Comparison of ENCODE assay signal across 9 cellular contexts in genomic region chr2:196200557-196200956, GRCh38. TPM values are rescaled to one million over a fixed set of nuclear protein-coding genes. Genes with fewer than 3 reads are reported as not detected.
DNase-seq lines count a peak whose midpoint lies in the region; ATAC-seq, FAIRE-seq and TF ChIP-seq lines count a peak whose summit lies in the region.
"Had no signal": no experiment of that assay in that cellular context is flagged by ENCODE, and none has a peak within 500 bp of the region (broad histone marks: within the 10 kb centered on the region; RNA-seq: fewer than 3 reads in every experiment).

No MANE protein-coding gene starts in this region.

- TF ChIP-seq CTCF in GM13977 (IDR thresholded peaks at IDR 0.05; ENCODE audit: extremely low read depth, insufficient read depth, missing control alignments), result no peak
- no peak for TF ChIP-seq CTCF in kidney (IDR thresholded peaks at IDR 0.05; ENCODE audit: borderline replicate concordance, extremely low read depth, insufficient read depth)
- TF ChIP-seq CTCF in testis (IDR thresholded peaks at IDR 0.05), result no peak

- no peak overlapping the region for H3K9ac ChIP-seq in kidney (ENCODE audit: low read length in 2 of 2)

- in situ Hi-C loops in GM13977 (cut with MboI; ENCODE audit: low pct_unique_long_range_greater_than_20kb, low sequenced_read_pairs, unreplicated experiment), result no loop called here

- 88 to 98% methylated on average over 2 of the region's 2 CpGs for WGBS in testis, 2 donors

- peak; percentile 47 for DNase-seq in GM13977 (ENCODE audit: low spot score)
- peak; percentile 28 for DNase-seq in activated naive CD4-positive, alpha-beta T cell treated with anti-CD3 and anti-CD28 coated beads, Interleukin-2, amount 50 U/mL, for 16 hours
- DNase-seq in hippocampal formation (lab: John Stamatoyannopoulos, UW), result no peak
- no peak for DNase-seq in substantia nigra (lab: John Stamatoyannopoulos, UW)
- no peak for DNase-seq in kidney
- DNase-seq in testis, result no peak

- H3K36me3 ChIP-seq in kidney (ENCODE audit: control insufficient read depth in 1 of 2, insufficient read depth in 2 of 2, low read length in 2 of 2) (no peaks in the 10 kb centered on the region), testis (ENCODE audit: low read depth, missing control alignments) (no peaks in the 10 kb centered on the region)

- no peaks in the 10 kb centered on the region for H3K9me3 ChIP-seq in kidney (ENCODE audit: control insufficient read depth in 1 of 2, low read length in 2 of 2)
- no peaks in the 10 kb centered on the region for H3K9me3 ChIP-seq in testis

- H3K27ac ChIP-seq in substantia nigra (ENCODE audit: low read depth, low read length, poor library complexity, severe bottlenecking) (no peak overlapping the region), kidney (ENCODE audit: low read depth in 2 of 2, low read length in 2 of 2) (no peak overlapping the region), testis (no peak overlapping the region)

- TF ChIP-seq POLR2A in testis (IDR thresholded peaks at IDR 0.05), result no peak

- intact Hi-C loops in kidney (cut with DNase I), result no loop called here
- intact Hi-C loops in testis (cut with DNase I; ENCODE audit: low total_unique reads), result no loop called here

- no peak for FAIRE-seq in kidney (lab: Jason Lieb, UNC)
- FAIRE-seq: endothelial cell of umbilical vein had no signal

- H3K27me3 ChIP-seq in testis, result no peaks in the 10 kb centered on the region

- ATAC-seq in GM19455 (IDR thresholded peaks at IDR 0.05; ENCODE audit: unreplicated experiment) (peak; percentile 99), HG03103 (IDR thresholded peaks at IDR 0.05; ENCODE audit: low read depth, unreplicated experiment) (peak; percentile 98)

- no peak overlapping the region for H3K4me3 ChIP-seq in kidney (ENCODE audit: low read length in 2 of 2)
- H3K4me3 ChIP-seq in testis, result no peak overlapping the region

- H3K4me1 ChIP-seq in kidney (ENCODE audit: control insufficient read depth in 1 of 2, insufficient read depth in 1 of 2, low read depth in 1 of 2, low read length in 2 of 2) (peaks cover 0 to 3% of the 10 kb centered on the region in 2 donors), testis (peaks cover 5% of the 10 kb centered on the region)

RNA-seq across cellular contexts. Expression of gene STK17B, which starts 29.2 kb away (rescaled TPM):
- 41.0 TPM for total RNA-seq in kidney
- 3.4 TPM for polyA plus RNA-seq in kidney (ENCODE audit: insufficient read depth, low read depth, low replicate concordance)
- 10 to 100 TPM; 10.4 to 10.6 TPM for total RNA-seq in testis
- polyA plus RNA-seq in testis (ENCODE audit: insufficient read depth, low read depth, low replicate concordance), result 18.1 TPM

Comparison
In these comparisons a context has a peak if more than half of its experiments do, and no peak if none do; other contexts are left out.
1. DNase-seq: peak in GM13977 (single experiment) and activated naive CD4-positive, alpha-beta T cell treated with anti-CD3 and anti-CD28 coated beads, Interleukin-2, amount 50 U/mL, for 16 hours (single experiment); none in hippocampal formation (0 of 2), substantia nigra (0 of 49), kidney (single experiment) and testis (single experiment).